12 cellular contexts compared by ENCODE assay signal in genomic region chr20:58927490-58928061, GRCh38. TPM values are rescaled to one million over a fixed set of nuclear protein-coding genes. Genes with fewer than 3 reads are reported as not detected.
DNase-seq lines count a peak whose midpoint lies in the region; ATAC-seq and TF ChIP-seq lines count a peak whose summit lies in the region.
"Had no signal": no experiment of that assay in that cellular context is flagged by ENCODE, and none has a peak within 500 bp of the region (broad histone marks: within the 10 kb centered on the region; RNA-seq: fewer than 3 reads in every experiment).

No MANE protein-coding gene starts in this region.

- no peaks in the 10 kb centered on the region for H3K9me2 ChIP-seq in PC-3 (replicated peaks; ENCODE audit: low read length)

- intact Hi-C loops in PC-3 (cut with micrococcal nuclease) = no loop called here
- intact Hi-C loops in colonic mucosa (cut with DNase I) = no loop called here
- intact Hi-C loops in lower lobe of right lung (cut with DNase I) = no loop called here

- ATAC-seq in PC-3 = peak; percentile 51
- ATAC-seq in lower lobe of right lung = peak; percentile 59 to 72
- ATAC-seq: CD8-positive, alpha-beta T cell had no signal

- H3K9me3 ChIP-seq in PC-3 (ENCODE audit: low read length) (no peaks in the 10 kb centered on the region), colonic mucosa (no peaks in the 10 kb centered on the region), lower lobe of right lung (no peaks in the 10 kb centered on the region)
- H3K9me3 ChIP-seq: BE2C, Caco-2, HAP-1 had no signal

- H3K36me3 ChIP-seq in PC-3 (ENCODE audit: low read depth, low read length) = no peaks in the 10 kb centered on the region
- H3K36me3 ChIP-seq in colonic mucosa = no peaks in the 10 kb centered on the region
- H3K36me3 ChIP-seq in lower lobe of right lung = no peaks in the 10 kb centered on the region
- H3K36me3 ChIP-seq: BE2C, HAP-1 had no signal

- no peaks in the 10 kb centered on the region for H3F3A ChIP-seq in PC-3 (ENCODE audit: low read length, unreplicated experiment)

- H3K4me1 ChIP-seq in PC-3 (ENCODE audit: insufficient read depth, low read length) (peaks cover 4% of the 10 kb centered on the region; the same call in 1 of the 2 replicates), colonic mucosa (no peaks in the 10 kb centered on the region), lower lobe of right lung (no peaks in the 10 kb centered on the region)
- H3K4me1 ChIP-seq: BE2C, HAP-1 had no signal

- H3K27ac ChIP-seq in PC-3 (ENCODE audit: low read length) = no peak overlapping the region
- no peak overlapping the region for H3K27ac ChIP-seq in colonic mucosa
- no peak overlapping the region for H3K27ac ChIP-seq in lower lobe of right lung

- no peaks in the 10 kb centered on the region for H4K20me1 ChIP-seq in PC-3 (ENCODE audit: low read length)

- H3K9ac ChIP-seq in PC-3 (ENCODE audit: low read length) (no peak overlapping the region), colonic mucosa (ENCODE audit: low read depth in 2 of 2, low read length in 2 of 2) (no peak overlapping the region)

- H3K79me2 ChIP-seq in PC-3 (ENCODE audit: low read length) = no peaks in the 10 kb centered on the region

- peak; percentile 10 for DNase-seq in Daoy (ENCODE audit: low read depth)
- DNase-seq in PC-3 = peak; percentile 30
- peak; percentile 12 for DNase-seq in colonic mucosa
- no peak for DNase-seq in lower lobe of right lung
- DNase-seq in NOMO-1 (lab: John Stamatoyannopoulos, UW; ENCODE audit: unreplicated experiment in 2 of 2) = no peak
- no peak for DNase-seq in DMS153 treated with DMSO at 0.1 percent for 48 hours (lab: John Stamatoyannopoulos, UW; ENCODE audit: unreplicated experiment)
- no peak for DNase-seq in stimulated activated CD4-positive, alpha-beta T cell treated with anti-CD3 and anti-CD28 coated beads, Interleukin-1b, Interleukin-23, amount 100 ng/mL, for 48 hours
- DNase-seq: BE2C; Caco-2; CD8-positive, alpha-beta T cell; DMS53 had no signal

- CTCF ChIA-PET in PC-3 (lab: Charles Lee) = no interaction called here

- no TSS peak for BruUV-seq in PC-3 (replicated peaks; lab: Mats Ljungman, UMichigan)

- H3K4me3 ChIP-seq in PC-3 (ENCODE audit: low read length) = no peak overlapping the region
- no peak overlapping the region for H3K4me3 ChIP-seq in colonic mucosa
- H3K4me3 ChIP-seq in lower lobe of right lung = no peak overlapping the region
- H3K4me3 ChIP-seq: HAP-1 had no signal

- H3K27me3 ChIP-seq in PC-3 (ENCODE audit: low read length) = peaks cover 18% of the 10 kb centered on the region
- no peaks in the 10 kb centered on the region for H3K27me3 ChIP-seq in colonic mucosa
- H3K27me3 ChIP-seq in lower lobe of right lung (ENCODE audit: low read depth) = no peaks in the 10 kb centered on the region
- H3K27me3 ChIP-seq: BE2C had no signal

- no peak for TF ChIP-seq CTCF in PC-3 (conservative IDR thresholded peaks at IDR 0.05; ENCODE audit: low read depth, low read length)
- TF ChIP-seq CTCF in colonic mucosa (IDR thresholded peaks at IDR 0.05) = no peak
- TF ChIP-seq CTCF in lower lobe of right lung (IDR thresholded peaks at IDR 0.05) = no peak

- no peak overlapping the region for H2AFZ ChIP-seq in PC-3 (ENCODE audit: low read length)

- POLR2A ChIA-PET in PC-3 (lab: Charles Lee; ENCODE audit: unreplicated experiment) = interaction anchor here (0.7 kb wide), 1 partner anchor 264 kb away, joined by 3 read pairs; no protein-coding TSS in a partner anchor

- no peak overlapping the region for H3K4me2 ChIP-seq in PC-3 (ENCODE audit: low read length)

RNA-seq across cellular contexts. Expression of gene NELFCD, which starts 53.5 kb away (rescaled TPM):
- total RNA-seq in Daoy (2014; rRNA removed; shearing (Covaris generic)) = 33.6 and 40.3 TPM in 2 replicates
- total RNA-seq in PC-3 (2014; rRNA removed) = 131 and 144 TPM in 2 replicates
- 10 to 100 TPM; 47.1 to 64.4 TPM for total RNA-seq in colonic mucosa
- total RNA-seq in lower lobe of right lung = 54.1 TPM

Comparison
In these comparisons a context has a peak if more than half of its experiments do, and no peak if none do; other contexts are left out.
1. DNase-seq: peak in Daoy (single experiment), PC-3 (single experiment) and colonic mucosa (single experiment); none in lower lobe of right lung (single experiment), NOMO-1 (0 of 2), DMS153 treated with DMSO at 0.1 percent for 48 hours (single experiment) and stimulated activated CD4-positive, alpha-beta T cell treated with anti-CD3 and anti-CD28 coated beads, Interleukin-1b, Interleukin-23, amount 100 ng/mL, for 48 hours (single experiment).